ENCODE assay signal across 10 cellular contexts in the genomic region with DNA sequence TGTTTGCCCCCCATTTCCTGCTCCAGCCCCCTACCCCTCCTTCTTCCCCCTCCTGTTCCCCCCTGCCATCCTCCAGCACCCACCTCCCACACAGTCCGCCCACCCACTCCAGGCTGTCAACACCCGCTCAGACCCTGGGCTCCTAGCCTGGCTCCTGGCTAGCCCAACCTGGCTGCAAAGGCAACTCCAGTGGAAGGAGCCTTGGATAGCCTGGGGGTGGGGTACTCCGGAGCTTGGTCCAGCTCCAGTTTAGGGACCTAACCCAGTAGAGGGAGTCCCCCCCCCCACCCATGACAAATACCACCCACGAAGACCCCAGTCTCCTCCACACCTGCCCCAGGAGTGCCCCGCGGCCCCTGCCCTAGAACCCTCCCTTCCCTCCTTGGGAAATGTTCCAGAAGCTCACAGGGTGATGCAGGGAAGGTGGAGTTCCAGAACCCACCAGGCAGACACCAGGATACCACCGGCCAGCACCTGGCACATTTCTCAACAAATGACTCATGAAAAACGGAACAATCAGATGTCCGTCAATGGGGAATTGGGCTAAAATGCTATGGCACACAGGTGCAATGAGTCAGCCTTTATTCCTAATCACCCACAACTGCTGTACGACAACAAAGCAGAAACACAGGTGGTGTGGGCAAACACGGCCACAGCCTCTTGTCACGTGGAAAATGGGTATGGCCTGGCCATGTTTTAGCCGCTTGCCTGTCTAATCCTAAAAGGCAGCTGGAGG. TPM values are rescaled to one million over a fixed set of nuclear protein-coding genes. Genes with fewer than 3 reads are reported as not detected.
A peak's percentile ranks its signal among the peaks of the same experiment; 100 is the strongest.
DNase-seq lines count a peak whose midpoint lies in the region; ATAC-seq and TF ChIP-seq lines count a peak whose summit lies in the region.
"Had no signal": no experiment of that assay in that cellular context is flagged by ENCODE, and none has a peak within 500 bp of the region (broad histone marks: within the 10 kb centered on the region; RNA-seq: fewer than 3 reads in every experiment).

No MANE protein-coding gene starts in this region.

- POLR2A ChIA-PET in PC-3 (lab: Charles Lee; ENCODE audit: unreplicated experiment), result no interaction called here

- H3K27ac ChIP-seq in PC-3 (ENCODE audit: low read length) (peak overlapping the region; percentile 86), WERI-Rb-1 (no peak overlapping the region)

- H3K36me3 ChIP-seq in PC-3 (ENCODE audit: low read depth, low read length), result no peaks in the 10 kb centered on the region; the same call in 1 of the 2 replicates
- peaks cover 25% of the 10 kb centered on the region for H3K36me3 ChIP-seq in WERI-Rb-1

- DNase-seq in A172 (ENCODE audit: low spot score), result peak; percentile 77
- peak; percentile 37 for DNase-seq in Daoy (ENCODE audit: low read depth)
- peak; percentile 98 for DNase-seq in PC-3
- DNase-seq in WERI-Rb-1, result no peak
- no peak for DNase-seq in SIG-M5 treated with dmso at 0.1 percent for 504 hours (lab: John Stamatoyannopoulos, UW; ENCODE audit: unreplicated experiment)
- no peak for DNase-seq in NCI-H1694 (lab: John Stamatoyannopoulos, UW)
- DNase-seq in DMS114 treated with DMSO at 0.1 percent for 48 hours (lab: John Stamatoyannopoulos, UW; ENCODE audit: unreplicated experiment), result no peak
- DNase-seq: DMS 273 treated with DMSO at 0.1 percent for 48 hours, NCI-H1436 treated with DMSO at 0.1 percent for 48 hours had no signal

- BruUV-seq in PC-3 (replicated peaks; lab: Mats Ljungman, UMichigan), result no TSS peak

- H3K27me3 ChIP-seq in PC-3 (ENCODE audit: low read length), result no peaks in the 10 kb centered on the region
- no peaks in the 10 kb centered on the region for H3K27me3 ChIP-seq in WERI-Rb-1 (ENCODE audit: insufficient read depth, low read depth, severe bottlenecking)

- peak overlapping the region; percentile 52 for H3K9ac ChIP-seq in PC-3 (ENCODE audit: low read length)

- no peak overlapping the region for H2AFZ ChIP-seq in PC-3 (ENCODE audit: low read length)

- CTCF ChIA-PET in PC-3 (lab: Charles Lee), result no interaction called here

- intact Hi-C loops in PC-3 (cut with micrococcal nuclease), result loop anchor here (2.0 to 5.0 kb wide), 2 partner anchors 48 to 200 kb away; no protein-coding TSS in a partner anchor

- H3K9me3 ChIP-seq in PC-3 (ENCODE audit: low read length) (no peaks in the 10 kb centered on the region), WERI-Rb-1 (ENCODE audit: severe bottlenecking) (no peaks in the 10 kb centered on the region)

- H3K79me2 ChIP-seq in PC-3 (ENCODE audit: low read length), result peaks cover 40% of the 10 kb centered on the region

- H3F3A ChIP-seq in PC-3 (ENCODE audit: low read length, unreplicated experiment), result no peaks in the 10 kb centered on the region

- no peaks in the 10 kb centered on the region for H3K9me2 ChIP-seq in PC-3 (replicated peaks; ENCODE audit: low read length)

- TF ChIP-seq CTCF in PC-3 (conservative IDR thresholded peaks at IDR 0.05; ENCODE audit: low read depth, low read length), result no peak
- no peak for TF ChIP-seq CTCF in WERI-Rb-1 (IDR thresholded peaks at IDR 0.05; ENCODE audit: low read depth, low read length)

- H3K4me3 ChIP-seq in PC-3 (ENCODE audit: low read length), result peak overlapping the region; percentile 41; the same call in 1 of the 2 replicates
- no peak overlapping the region for H3K4me3 ChIP-seq in WERI-Rb-1 (ENCODE audit: low read depth, low read length)

- H4K20me1 ChIP-seq in PC-3 (ENCODE audit: low read length), result peaks cover 32% of the 10 kb centered on the region

- peaks cover 35% of the 10 kb centered on the region for H3K4me1 ChIP-seq in PC-3 (ENCODE audit: insufficient read depth, low read length)

- ATAC-seq in PC-3 (peak; percentile 55), esophagus mucosa (peak; percentile 14)

- peak overlapping the region; percentile 72 for H3K4me2 ChIP-seq in PC-3 (ENCODE audit: low read length)

RNA-seq across cellular contexts. Expression of a gene that starts 0.9 kb away (rescaled TPM):
- 8.5 and 10.2 TPM in 2 replicates for total RNA-seq in A172 (2014; rRNA removed; shearing (Covaris generic))
- 3.0 and 3.2 TPM in 2 replicates for total RNA-seq in Daoy (2014; rRNA removed; shearing (Covaris generic))
- total RNA-seq in PC-3 (2014; rRNA removed) (48.2 and 58.3 TPM in 2 replicates), esophagus mucosa (3.0 TPM)

Comparison
In these comparisons a context has a peak if more than half of its experiments do, and no peak if none do; other contexts are left out.
1. DNase-seq: peak in A172 (single experiment), Daoy (single experiment) and PC-3 (single experiment); none in WERI-Rb-1 (single experiment), SIG-M5 treated with dmso at 0.1 percent for 504 hours (single experiment), NCI-H1694 (single experiment) and DMS114 treated with DMSO at 0.1 percent for 48 hours (single experiment).